Comparison of ENCODE assay signal across 1 cellular context in genomic region chr17:69854381-69854780, GRCh38.
TF ChIP-seq lines count a peak whose summit lies in the region.

No MANE protein-coding gene starts in this region.

TF ChIP-seq in IMR-90, 13 proteins besides CTCF, POLR2A, EP300 and RAD21 (continued from another document):
- no peak for TF ChIP-seq ELK1 (IDR thresholded peaks at IDR 0.05; ENCODE audit: borderline replicate concordance, low read depth, low read length)
- no peak for TF ChIP-seq RCOR1 (IDR thresholded peaks at IDR 0.05; ENCODE audit: insufficient replicate concordance, low read length)
- no peak for TF ChIP-seq USF2 (IDR thresholded peaks at IDR 0.05; ENCODE audit: low read depth, low read length)
- no peak for TF ChIP-seq MAZ (IDR thresholded peaks at IDR 0.05; ENCODE audit: borderline replicate concordance, low read depth, low read length)
- no peak for TF ChIP-seq MXI1 (IDR thresholded peaks at IDR 0.05; ENCODE audit: borderline replicate concordance, low read depth, low read length)
- TF ChIP-seq CHD1 (IDR thresholded peaks at IDR 0.05; ENCODE audit: low read depth, low read length): no peak
- no peak for TF ChIP-seq RFX5 (IDR thresholded peaks at IDR 0.05; ENCODE audit: low read depth, low read length)
